In genomic region chr6:31736026-31736767, GRCh38 we compare ENCODE assay signal across 8 cellular contexts.
A peak's percentile ranks its signal among the peaks of the same experiment; 100 is the strongest.
DNase-seq lines count a peak whose midpoint lies in the region; ATAC-seq lines count a peak whose summit lies in the region.

TSS of gene CLIC1 (minus strand) at chr6:31736530. CDS start at chr6:31736300, 230 bp downstream.

- DNase-seq in DMS114 treated with DMSO at 0.1 percent for 48 hours (lab: John Stamatoyannopoulos, UW; ENCODE audit: unreplicated experiment) (peak; percentile 83), NOMO-1 treated with DMSO at 0.1 percent for 48 hours (lab: John Stamatoyannopoulos, UW; ENCODE audit: unreplicated experiment) (peak; percentile 87), medulla oblongata (ENCODE audit: extremely low spot score) (peak; percentile 59)
- peak; percentile 45 to 63 for DNase-seq in activated CD8-positive, alpha-beta memory T cell treated with anti-CD3 and anti-CD28 coated beads for 1 hour (ENCODE audit: extremely low read depth in 1 of 2, low read depth in 1 of 2)
- DNase-seq in effector CD4-positive, alpha-beta T cell = peak; percentile 60
- DNase-seq in stimulated activated CD8-positive, alpha-beta memory T cell treated with anti-CD3 and anti-CD28 coated beads, Interleukin-15, amount 100 ng/mL, for 1 hour (ENCODE audit: low read depth) = peak; percentile 54

- ATAC-seq in HG03175 (IDR thresholded peaks at IDR 0.05; ENCODE audit: unreplicated experiment) = peak; percentile 27
- no peak for ATAC-seq in HG02973 (IDR thresholded peaks at IDR 0.05; ENCODE audit: unreplicated experiment)
